In genomic region chr10:89838002-89838615, GRCh38 we compare ENCODE assay signal across 8 cellular contexts.
A peak's percentile ranks its signal among the peaks of the same experiment; 100 is the strongest.
DNase-seq lines count a peak whose midpoint lies in the region; ATAC-seq and TF ChIP-seq lines count a peak whose summit lies in the region.

No MANE protein-coding gene starts in this region.

- peak overlapping the region; percentile 61 for H3K4me3 ChIP-seq in AG10803 (ENCODE audit: low read length)
- H3K4me3 ChIP-seq in dorsolateral prefrontal cortex: peak overlapping the region; percentile 41 to 79 (median 61)

- peak; percentile 15 for ATAC-seq in HG03108 (IDR thresholded peaks at IDR 0.05; ENCODE audit: unreplicated experiment)
- ATAC-seq in naive B cell (ENCODE audit: low read depth in 2 of 2): no peak
- no peak for ATAC-seq in HG02870 (IDR thresholded peaks at IDR 0.05; ENCODE audit: unreplicated experiment)
- ATAC-seq in GM19397 (IDR thresholded peaks at IDR 0.05; ENCODE audit: unreplicated experiment): no peak

- intact Hi-C loops in dorsolateral prefrontal cortex (cut with DNase I): no loop called here

- peak overlapping the region; percentile 89 to 97 (median 95) for H3K4me3 Mint-ChIP-seq in naive B cell

- no peak for TF ChIP-seq CTCF in AG10803 (conservative IDR thresholded peaks at IDR 0.05; ENCODE audit: low read length)
- TF ChIP-seq CTCF in dorsolateral prefrontal cortex (IDR thresholded peaks at IDR 0.05 in 54 of 56, conservative IDR thresholded peaks at IDR 0.05 in 2 of 56; ENCODE audit: low read depth in 1 of 56, partially characterized antibody in 56 of 56): no peak

- H3K27me3 Mint-ChIP-seq in naive B cell: no peaks in the 10 kb centered on the region

- H3K4me1 Mint-ChIP-seq in naive B cell: peaks cover 29 to 45% (median 38%) of the 10 kb centered on the region in 3 donors

- no peaks in the 10 kb centered on the region for H3K36me3 Mint-ChIP-seq in naive B cell

- DNase-seq in AG10803 (ENCODE audit: low read depth) (no peak), dorsolateral prefrontal cortex (no peak), naive B cell (no peak), HCEC 1CT (no peak), COR-L47 (lab: John Stamatoyannopoulos, UW) (no peak)

- peak overlapping the region in 38 of 59 donors; percentile 7 to 84 (median 54) for H3K27ac ChIP-seq in dorsolateral prefrontal cortex

- peaks cover 0 to 26% (median 0%) of the 10 kb centered on the region in 45 donors for H3K27me3 ChIP-seq in dorsolateral prefrontal cortex

- peaks cover 0 to 7% (median 0%) of the 10 kb centered on the region in 7 donors for H3K9me3 Mint-ChIP-seq in naive B cell

- peak overlapping the region; percentile 88 to 96 (median 94) for H3K27ac Mint-ChIP-seq in naive B cell
